ENCODE assay signal across 13 cellular contexts in genomic region chr21:38699048-38699447, GRCh38.
A peak's percentile ranks its signal among the peaks of the same experiment; 100 is the strongest.
DNase-seq lines count a peak whose midpoint lies in the region; ATAC-seq and TF ChIP-seq lines count a peak whose summit lies in the region.
"Had no signal": no experiment of that assay in that cellular context is flagged by ENCODE, and none has a peak within 500 bp of the region (broad histone marks: within the 10 kb centered on the region; RNA-seq: fewer than 3 reads in every experiment).

No MANE protein-coding gene starts in this region.

- ATAC-seq in HCT116 (peak; percentile 47; the same call in 1 of the 2 replicates), HG02970 (IDR thresholded peaks at IDR 0.05; ENCODE audit: low FRiP score, unreplicated experiment) (no peak)
- ATAC-seq: CD8-positive, alpha-beta T cell had no signal

- CTCF ChIA-PET in HCT116 (lab: Charles Lee): interaction anchor here (0.9 kb wide), 2 partner anchors 13 to 485 kb away, joined by 3 to 4 read pairs; partner anchors contain the start of gene PSMG1

- DNase-seq in AG09319 (ENCODE audit: extremely low read depth, low read depth): no peak
- no peak for DNase-seq in HCT116 (ENCODE audit: low read depth, low spot score)
- peak; percentile 53 for DNase-seq in WERI-Rb-1
- peak; percentile 27 for DNase-seq in iPS DF 6.9 (ENCODE audit: low read depth, low spot score)
- no peak for DNase-seq in NCI-H1105 treated with DMSO at 0.1 percent for 48 hours (lab: John Stamatoyannopoulos, UW)
- DNase-seq in 8988T: no peak
- no peak for DNase-seq in activated CD4-positive, alpha-beta T cell treated with anti-CD3 and anti-CD28 coated beads for 1 hour
- DNase-seq: activated naive CD4-positive, alpha-beta T cell treated with anti-CD3 and anti-CD28 coated beads, Interleukin-2, amount 10 ng/mL, durations not matched to agents 7 days and 5 days; CD8-positive, alpha-beta T cell; kidney glomerular epithelial cell; NCI-H2227 treated with DMSO at 0.1 percent for 48 hours; right lobe of liver had no signal

- H3K27me3 ChIP-seq in HCT116 (ENCODE audit: insufficient read depth, low read length): no peaks in the 10 kb centered on the region
- H3K27me3 ChIP-seq in WERI-Rb-1 (ENCODE audit: insufficient read depth, low read depth, severe bottlenecking): no peaks in the 10 kb centered on the region
- no peaks in the 10 kb centered on the region for H3K27me3 ChIP-seq in iPS DF 6.9 (ENCODE audit: control insufficient read depth, insufficient read depth, low read length)
- H3K27me3 ChIP-seq: right lobe of liver had no signal

- H4K20me1 ChIP-seq in HCT116 (ENCODE audit: insufficient read depth): no peaks in the 10 kb centered on the region

- no TSS peak for BruUV-seq in HCT116 (replicated peaks; lab: Mats Ljungman, UMichigan)

- H3K27ac ChIP-seq in HCT116 (ENCODE audit: low read depth, low read length): no peak overlapping the region
- H3K27ac ChIP-seq in WERI-Rb-1: no peak overlapping the region
- no peak overlapping the region for H3K27ac ChIP-seq in iPS DF 6.9 (ENCODE audit: low read length)
- H3K27ac ChIP-seq: right lobe of liver had no signal

- no peak overlapping the region for H2AFZ ChIP-seq in HCT116 (ENCODE audit: low read depth, low read length, poor library complexity, severe bottlenecking)

- POLR2A ChIA-PET in HCT116 (lab: Charles Lee): no interaction called here

- no peak for TF ChIP-seq POLR2A in HCT116 (IDR thresholded peaks at IDR 0.05; ENCODE audit: borderline replicate concordance, extremely low read depth, insufficient read depth, insufficient read length)

- no peak overlapping the region for H3K4me3 ChIP-seq in HCT116 (replicated peaks in 1 of 2; ENCODE audit: low read depth in 1 of 2, low read length in 2 of 2)
- H3K4me3 ChIP-seq in WERI-Rb-1 (ENCODE audit: low read depth, low read length): no peak overlapping the region
- H3K4me3 ChIP-seq in iPS DF 6.9 (ENCODE audit: low read length): no peak overlapping the region
- H3K4me3 ChIP-seq: right lobe of liver had no signal

- RAD21 ChIA-PET in HCT116 (lab: Charles Lee; ENCODE audit: low non-redundant PET in 1 of 2, low total read pairs in 2 of 2, uncharacterized antibody in 2 of 2, unreplicated experiment in 2 of 2): no interaction called here

- no peak overlapping the region for H3K4me2 ChIP-seq in HCT116 (ENCODE audit: low read length)

- peak; percentile 8 for TF ChIP-seq CTCF in AG09319 (IDR thresholded peaks at IDR 0.05; ENCODE audit: low read depth, low read length)
- TF ChIP-seq CTCF in HCT116 (IDR thresholded peaks at IDR 0.05 in 2 of 3, conservative IDR thresholded peaks at IDR 0.05 in 1 of 3; ENCODE audit: borderline replicate concordance in 1 of 3, insufficient read depth in 1 of 3, low read depth in 2 of 3, low read length in 2 of 3): peak in 2 of 3 experiments; percentile 45 to 61; a peak in 4 of 6 replicates
- TF ChIP-seq CTCF in WERI-Rb-1 (IDR thresholded peaks at IDR 0.05; ENCODE audit: low read depth, low read length): peak; percentile 89

- TF ChIP-seq RAD21 in HCT116 (IDR thresholded peaks at IDR 0.05; ENCODE audit: low read depth): no peak

- H3K9ac ChIP-seq in HCT116 (ENCODE audit: low read length): no peak overlapping the region

- intact Hi-C loops in HCT116 (cut with micrococcal nuclease): no loop called here

- no CpG with 5 or more reads among the region's 2 CpGs for WGBS in iPS DF 6.9 (ENCODE audit: insufficient coverage, insufficient read length)

- no peaks in the 10 kb centered on the region for H3K9me3 ChIP-seq in HCT116 (ENCODE audit: control insufficient read depth in 1 of 2, insufficient read depth in 1 of 2, low read depth in 1 of 2, low read length in 2 of 2)
- no peaks in the 10 kb centered on the region for H3K9me3 ChIP-seq in WERI-Rb-1 (ENCODE audit: severe bottlenecking)
- H3K9me3 ChIP-seq in iPS DF 6.9 (ENCODE audit: control insufficient read depth, insufficient read depth, low read length): no peaks in the 10 kb centered on the region
- H3K9me3 ChIP-seq: right lobe of liver had no signal

- no peaks in the 10 kb centered on the region for H3K79me2 ChIP-seq in HCT116 (ENCODE audit: insufficient read depth, low read length)

- H3K9me2 ChIP-seq in HCT116 (ENCODE audit: insufficient read depth): no peaks in the 10 kb centered on the region

- H3K36me3 ChIP-seq in HCT116 (ENCODE audit: control insufficient read depth in 1 of 2, insufficient read depth in 2 of 2, low read length in 2 of 2) (no peaks in the 10 kb centered on the region), WERI-Rb-1 (no peaks in the 10 kb centered on the region), iPS DF 6.9 (ENCODE audit: control insufficient read depth, insufficient read depth, low read length) (no peaks in the 10 kb centered on the region)
- H3K36me3 ChIP-seq: right lobe of liver had no signal

- no peaks in the 10 kb centered on the region for H3K4me1 ChIP-seq in HCT116 (ENCODE audit: control insufficient read depth in 1 of 2, insufficient read depth in 2 of 2, low read length in 2 of 2)
- no peaks in the 10 kb centered on the region for H3K4me1 ChIP-seq in iPS DF 6.9 (ENCODE audit: control insufficient read depth, insufficient read depth, low read length)
- H3K4me1 ChIP-seq: right lobe of liver had no signal

TF ChIP-seq in HCT116, 20 proteins besides CTCF, POLR2A, EP300 and RAD21:
- TF ChIP-seq SIN3A (IDR thresholded peaks at IDR 0.05; ENCODE audit: low read depth) (no peak), JUND (IDR thresholded peaks at IDR 0.05) (no peak), EZH2phosphoT487 (IDR thresholded peaks at IDR 0.05; ENCODE audit: borderline replicate concordance) (no peak), CEBPB (IDR thresholded peaks at IDR 0.05; ENCODE audit: low read depth) (no peak), TCF7L2 (IDR thresholded peaks at IDR 0.05; ENCODE audit: borderline replicate concordance, extremely low read depth, insufficient read depth, insufficient read length) (no peak), CBX3 (IDR thresholded peaks at IDR 0.05; ENCODE audit: low read depth) (no peak), EZH2 (IDR thresholded peaks at IDR 0.05) (no peak), FOSL1 (IDR thresholded peaks at IDR 0.05; ENCODE audit: low read depth) (no peak), SRF (IDR thresholded peaks at IDR 0.05; ENCODE audit: low read depth) (no peak), REST (IDR thresholded peaks at IDR 0.05; ENCODE audit: low read depth) (no peak), SP1 (IDR thresholded peaks at IDR 0.05; ENCODE audit: low read depth) (no peak), ELF1 (IDR thresholded peaks at IDR 0.05; ENCODE audit: borderline replicate concordance, low read depth) (no peak), ZNF274 (IDR thresholded peaks at IDR 0.05; ENCODE audit: low read depth, low read length) (no peak), EGR1 (IDR thresholded peaks at IDR 0.05; ENCODE audit: low read depth) (no peak)

Comparison
In these comparisons a context has a peak if more than half of its experiments do, and no peak if none do; other contexts are left out.
1. DNase-seq: peak in WERI-Rb-1 (single experiment) and iPS DF 6.9 (single experiment); none in AG09319 (single experiment), HCT116 (single experiment), NCI-H1105 treated with DMSO at 0.1 percent for 48 hours (single experiment), 8988T (single experiment) and activated CD4-positive, alpha-beta T cell treated with anti-CD3 and anti-CD28 coated beads for 1 hour (single experiment).
2. CTCF ChIP-seq: peak in every context shown above with its lines; median percentile 89 in WERI-Rb-1; 53 in HCT116; 8 in AG09319.